ENCODE assay signal across 1 cellular context in the genomic region with DNA sequence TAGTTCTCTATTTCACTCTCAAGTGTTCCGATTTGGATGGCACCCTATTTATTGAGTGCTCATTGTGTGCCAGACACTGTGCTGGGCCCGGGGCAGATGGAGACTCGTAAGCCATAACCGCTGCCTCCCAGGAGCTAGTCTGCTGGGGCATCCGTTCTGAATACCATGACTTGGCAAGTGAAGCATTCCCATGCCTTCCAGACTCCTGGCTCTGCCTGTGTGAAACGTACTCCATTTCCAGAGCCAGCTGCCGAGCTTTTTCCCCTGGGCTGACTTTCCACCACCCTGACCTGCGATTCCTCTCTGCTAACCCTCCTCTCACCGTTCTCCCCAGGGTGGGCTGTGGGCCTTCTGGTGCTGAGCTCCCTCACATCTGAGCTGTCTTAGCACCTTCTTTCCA.
TF ChIP-seq lines count a peak whose summit lies in the region.

No MANE protein-coding gene starts in this region.

TF ChIP-seq in GM23338, 12 proteins besides CTCF, POLR2A, EP300 and RAD21 (continued from another document):
- TF ChIP-seq, protein P1, sequence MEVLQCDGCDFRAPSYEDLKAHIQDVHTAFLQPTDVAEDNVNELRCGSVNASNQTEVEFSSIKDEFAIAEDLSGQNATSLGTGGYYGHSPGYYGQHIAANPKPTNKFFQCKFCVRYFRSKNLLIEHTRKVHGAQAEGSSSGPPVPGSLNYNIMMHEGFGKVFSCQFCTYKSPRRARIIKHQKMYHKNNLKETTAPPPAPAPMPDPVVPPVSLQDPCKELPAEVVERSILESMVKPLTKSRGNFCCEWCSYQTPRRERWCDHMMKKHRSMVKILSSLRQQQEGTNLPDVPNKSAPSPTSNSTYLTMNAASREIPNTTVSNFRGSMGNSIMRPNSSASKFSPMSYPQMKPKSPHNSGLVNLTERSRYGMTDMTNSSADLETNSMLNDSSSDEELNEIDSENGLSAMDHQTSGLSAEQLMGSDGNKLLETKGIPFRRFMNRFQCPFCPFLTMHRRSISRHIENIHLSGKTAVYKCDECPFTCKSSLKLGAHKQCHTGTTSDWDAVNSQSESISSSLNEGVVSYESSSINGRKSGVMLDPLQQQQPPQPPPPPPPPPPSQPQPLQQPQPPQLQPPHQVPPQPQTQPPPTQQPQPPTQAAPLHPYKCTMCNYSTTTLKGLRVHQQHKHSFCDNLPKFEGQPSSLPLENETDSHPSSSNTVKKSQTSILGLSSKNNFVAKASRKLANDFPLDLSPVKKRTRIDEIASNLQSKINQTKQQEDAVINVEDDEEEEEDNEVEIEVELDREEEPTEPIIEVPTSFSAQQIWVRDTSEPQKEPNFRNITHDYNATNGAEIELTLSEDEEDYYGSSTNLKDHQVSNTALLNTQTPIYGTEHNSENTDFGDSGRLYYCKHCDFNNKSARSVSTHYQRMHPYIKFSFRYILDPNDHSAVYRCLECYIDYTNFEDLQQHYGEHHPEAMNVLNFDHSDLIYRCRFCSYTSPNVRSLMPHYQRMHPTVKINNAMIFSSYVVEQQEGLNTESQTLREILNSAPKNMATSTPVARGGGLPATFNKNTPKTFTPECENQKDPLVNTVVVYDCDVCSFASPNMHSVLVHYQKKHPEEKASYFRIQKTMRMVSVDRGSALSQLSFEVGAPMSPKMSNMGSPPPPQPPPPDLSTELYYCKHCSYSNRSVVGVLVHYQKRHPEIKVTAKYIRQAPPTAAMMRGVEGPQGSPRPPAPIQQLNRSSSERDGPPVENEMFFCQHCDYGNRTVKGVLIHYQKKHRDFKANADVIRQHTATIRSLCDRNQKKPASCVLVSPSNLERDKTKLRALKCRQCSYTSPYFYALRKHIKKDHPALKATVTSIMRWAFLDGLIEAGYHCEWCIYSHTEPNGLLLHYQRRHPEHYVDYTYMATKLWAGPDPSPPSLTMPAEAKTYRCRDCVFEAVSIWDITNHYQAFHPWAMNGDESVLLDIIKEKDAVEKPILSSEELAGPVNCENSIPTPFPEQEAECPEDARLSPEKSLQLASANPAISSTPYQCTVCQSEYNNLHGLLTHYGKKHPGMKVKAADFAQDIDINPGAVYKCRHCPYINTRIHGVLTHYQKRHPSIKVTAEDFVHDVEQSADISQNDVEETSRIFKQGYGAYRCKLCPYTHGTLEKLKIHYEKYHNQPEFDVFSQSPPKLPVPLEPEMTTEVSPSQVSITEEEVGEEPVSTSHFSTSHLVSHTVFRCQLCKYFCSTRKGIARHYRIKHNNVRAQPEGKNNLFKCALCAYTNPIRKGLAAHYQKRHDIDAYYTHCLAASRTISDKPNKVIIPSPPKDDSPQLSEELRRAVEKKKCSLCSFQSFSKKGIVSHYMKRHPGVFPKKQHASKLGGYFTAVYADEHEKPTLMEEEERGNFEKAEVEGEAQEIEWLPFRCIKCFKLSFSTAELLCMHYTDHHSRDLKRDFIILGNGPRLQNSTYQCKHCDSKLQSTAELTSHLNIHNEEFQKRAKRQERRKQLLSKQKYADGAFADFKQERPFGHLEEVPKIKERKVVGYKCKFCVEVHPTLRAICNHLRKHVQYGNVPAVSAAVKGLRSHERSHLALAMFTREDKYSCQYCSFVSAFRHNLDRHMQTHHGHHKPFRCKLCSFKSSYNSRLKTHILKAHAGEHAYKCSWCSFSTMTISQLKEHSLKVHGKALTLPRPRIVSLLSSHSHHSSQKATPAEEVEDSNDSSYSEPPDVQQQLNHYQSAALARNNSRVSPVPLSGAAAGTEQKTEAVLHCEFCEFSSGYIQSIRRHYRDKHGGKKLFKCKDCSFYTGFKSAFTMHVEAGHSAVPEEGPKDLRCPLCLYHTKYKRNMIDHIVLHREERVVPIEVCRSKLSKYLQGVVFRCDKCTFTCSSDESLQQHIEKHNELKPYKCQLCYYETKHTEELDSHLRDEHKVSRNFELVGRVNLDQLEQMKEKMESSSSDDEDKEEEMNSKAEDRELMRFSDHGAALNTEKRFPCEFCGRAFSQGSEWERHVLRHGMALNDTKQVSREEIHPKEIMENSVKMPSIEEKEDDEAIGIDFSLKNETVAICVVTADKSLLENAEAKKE (CRISPR knock-in tag; IDR thresholded peaks at IDR 0.05) = no peak
- no peak for TF ChIP-seq EZH2phosphoT487 (IDR thresholded peaks at IDR 0.05; ENCODE audit: unreplicated experiment)
- TF ChIP-seq ZNF331 (CRISPR knock-in tag; IDR thresholded peaks at IDR 0.05; ENCODE audit: low read depth) = no peak
